Comparison of ENCODE assay signal across 8 cellular contexts in genomic region chr6:142692942-142693341, GRCh38.
DNase-seq lines count a peak whose midpoint lies in the region; ATAC-seq and TF ChIP-seq lines count a peak whose summit lies in the region.

No MANE protein-coding gene starts in this region.

- 25 to 31% methylated on average over 11 of the region's 11 CpGs for WGBS in esophagus squamous epithelium, 2 donors

- H3K27ac Mint-ChIP-seq in natural killer cell treated with Interleukin-12 subunit alpha and Interleukin-12 subunit beta and Interleukin-15 and Interleukin-18, amount 100 ng/mL, for 72 hours = peak overlapping the region in 1 of 2 donors; percentile 26

- peaks cover 0 to 34% (median 8%) of the 10 kb centered on the region in 3 donors for H3K4me1 ChIP-seq in esophagus squamous epithelium

- peak; percentile 90 to 96 (median 93) for TF ChIP-seq CTCF in esophagus squamous epithelium (IDR thresholded peaks at IDR 0.05)

- H3K4me1 Mint-ChIP-seq in natural killer cell treated with Interleukin-12 subunit alpha and Interleukin-12 subunit beta and Interleukin-15 and Interleukin-18, amount 100 ng/mL, for 72 hours (ENCODE audit: low read depth in 2 of 2) = peaks cover 14% of the 10 kb centered on the region in 2 donors

- no peaks in the 10 kb centered on the region for H3K9me3 ChIP-seq in esophagus squamous epithelium

- H3K27me3 ChIP-seq in esophagus squamous epithelium = no peaks in the 10 kb centered on the region

- no peaks in the 10 kb centered on the region for H3K9me3 Mint-ChIP-seq in natural killer cell treated with Interleukin-12 subunit alpha and Interleukin-12 subunit beta and Interleukin-15 and Interleukin-18, amount 100 ng/mL, for 72 hours

- TF ChIP-seq POLR2A in GM18505 (IDR thresholded peaks at IDR 0.05; ENCODE audit: borderline replicate concordance, extremely low read depth, insufficient read depth, insufficient read length) (no peak), esophagus squamous epithelium (IDR thresholded peaks at IDR 0.05) (no peak)

- H3K36me3 Mint-ChIP-seq in natural killer cell treated with Interleukin-12 subunit alpha and Interleukin-12 subunit beta and Interleukin-15 and Interleukin-18, amount 100 ng/mL, for 72 hours = no peaks in the 10 kb centered on the region

- no peaks in the 10 kb centered on the region for H3K36me3 ChIP-seq in esophagus squamous epithelium

- H3K4me3 Mint-ChIP-seq in natural killer cell treated with Interleukin-12 subunit alpha and Interleukin-12 subunit beta and Interleukin-15 and Interleukin-18, amount 100 ng/mL, for 72 hours = no peak overlapping the region

- ATAC-seq in GM18505 (IDR thresholded peaks at IDR 0.05; ENCODE audit: unreplicated experiment) (peak; percentile 85), HG03442 (IDR thresholded peaks at IDR 0.05; ENCODE audit: unreplicated experiment) (peak; percentile 80)
- peak; percentile 76 to 78 for ATAC-seq in natural killer cell treated with Interleukin-12 subunit alpha and Interleukin-12 subunit beta and Interleukin-15 and Interleukin-18, amount 100 ng/mL, for 72 hours

- DNase-seq in AG08396 (ENCODE audit: low spot score) = peak; percentile 60
- DNase-seq in NOMO-1 treated with dmso at 0.1 percent for 144 hours (lab: John Stamatoyannopoulos, UW; ENCODE audit: unreplicated experiment) = peak; percentile 12
- peak; percentile 69 for DNase-seq in activated T-cell treated with anti-CD3 and anti-CD28 coated beads for 4 hours
- DNase-seq in esophagus squamous epithelium (lab: John Stamatoyannopoulos, UW) = no peak
- DNase-seq in natural killer cell treated with Interleukin-12 subunit alpha and Interleukin-12 subunit beta and Interleukin-15 and Interleukin-18, amount 100 ng/mL, for 72 hours (ENCODE audit: low spot score) = peak; percentile 69
- DNase-seq in stimulated activated naive CD4-positive, alpha-beta T cell (lab: John Stamatoyannopoulos, UW) = peak; percentile 39 to 76 (median 48)

- no peak overlapping the region for H3K4me3 ChIP-seq in esophagus squamous epithelium

- H3K27me3 Mint-ChIP-seq in natural killer cell treated with Interleukin-12 subunit alpha and Interleukin-12 subunit beta and Interleukin-15 and Interleukin-18, amount 100 ng/mL, for 72 hours = peaks cover 5 to 7% of the 10 kb centered on the region in 2 donors

- intact Hi-C loops in esophagus squamous epithelium (cut with DNase I) = loop anchor here (10.0 kb wide), 2 partner anchors 332 to 732 kb away; no protein-coding TSS in a partner anchor

- peak overlapping the region in 2 of 4 donors; percentile 16 to 27 for H3K27ac ChIP-seq in esophagus squamous epithelium
